Comparison of ENCODE assay signal across 9 cellular contexts in genomic region chr4:41217020-41217333, GRCh38. TPM values are rescaled to one million over a fixed set of nuclear protein-coding genes. Genes with fewer than 3 reads are reported as not detected.
DNase-seq lines count a peak whose midpoint lies in the region; FAIRE-seq and TF ChIP-seq lines count a peak whose summit lies in the region.
"Had no signal": no experiment of that assay in that cellular context is flagged by ENCODE, and none has a peak within 500 bp of the region (broad histone marks: within the 10 kb centered on the region; RNA-seq: fewer than 3 reads in every experiment).

No MANE protein-coding gene starts in this region.

- H3K27me3 ChIP-seq in adipocyte (replicated peaks; ENCODE audit: control insufficient read depth, insufficient read depth, low read length): no peaks in the 10 kb centered on the region

- peaks cover 6% of the 10 kb centered on the region for H3K9me3 Mint-ChIP-seq in activated CD4-positive, alpha-beta T cell treated with anti-CD3 and anti-CD28 coated beads, Interleukin-2, amount 10 ng/mL, durations not matched to agents 24 days and 14 days

- H3K27ac ChIP-seq in kidney (ENCODE audit: low read depth in 2 of 2, low read length in 2 of 2) (peak overlapping the region; percentile 95 to 96), temporal lobe (ENCODE audit: low read depth, low read length) (peak overlapping the region; percentile 77)

- H3K4me3 Mint-ChIP-seq in activated CD4-positive, alpha-beta T cell treated with anti-CD3 and anti-CD28 coated beads, Interleukin-2, amount 10 ng/mL, durations not matched to agents 24 days and 14 days: peak overlapping the region; percentile 82

- no peak for DNase-seq in activated CD4-positive, alpha-beta T cell treated with anti-CD3 and anti-CD28 coated beads, Interleukin-2, amount 10 ng/mL, durations not matched to agents 24 days and 14 days
- no peak for DNase-seq in activated CD4-positive, alpha-beta T cell treated with anti-CD3 and anti-CD28 coated beads for 1 hour
- no peak for DNase-seq in adipocyte (ENCODE audit: low read depth)
- no peak for DNase-seq in kidney
- DNase-seq in stimulated activated CD8-positive, alpha-beta memory T cell treated with anti-CD3 and anti-CD28 coated beads, Interleukin-4, amount 100 ng/mL, for 48 hours: no peak
- no peak for DNase-seq in foreskin melanocyte
- DNase-seq in anterior cingulate cortex (lab: John Stamatoyannopoulos, UW): no peak

- no peak for TF ChIP-seq CTCF in kidney (IDR thresholded peaks at IDR 0.05; ENCODE audit: borderline replicate concordance, extremely low read depth, insufficient read depth)

- no peaks in the 10 kb centered on the region for H3K36me3 Mint-ChIP-seq in activated CD4-positive, alpha-beta T cell treated with anti-CD3 and anti-CD28 coated beads, Interleukin-2, amount 10 ng/mL, durations not matched to agents 24 days and 14 days (ENCODE audit: low read depth)

- H3K4me1 Mint-ChIP-seq in activated CD4-positive, alpha-beta T cell treated with anti-CD3 and anti-CD28 coated beads, Interleukin-2, amount 10 ng/mL, durations not matched to agents 24 days and 14 days: peaks cover 27% of the 10 kb centered on the region

- intact Hi-C loops in activated CD4-positive, alpha-beta T cell treated with anti-CD3 and anti-CD28 coated beads, Interleukin-2, amount 10 ng/mL, durations not matched to agents 24 days and 14 days (cut with micrococcal nuclease): loop anchor here (5.0 kb wide), 1 partner anchor 40 kb away; the partner anchor contains the start of gene UCHL1
- intact Hi-C loops in kidney (cut with DNase I): loop anchor here (10.0 kb wide), 1 partner anchor 282 kb away; no protein-coding TSS in a partner anchor

- H3K27me3 Mint-ChIP-seq in activated CD4-positive, alpha-beta T cell treated with anti-CD3 and anti-CD28 coated beads, Interleukin-2, amount 10 ng/mL, durations not matched to agents 24 days and 14 days: peaks cover 66% of the 10 kb centered on the region

- no peak overlapping the region for H3K27ac Mint-ChIP-seq in activated CD4-positive, alpha-beta T cell treated with anti-CD3 and anti-CD28 coated beads, Interleukin-2, amount 10 ng/mL, durations not matched to agents 24 days and 14 days

- H3K36me3 ChIP-seq in adipocyte (ENCODE audit: control insufficient read depth, insufficient read depth, low read length, severe bottlenecking) (no peaks in the 10 kb centered on the region), kidney (ENCODE audit: control insufficient read depth in 1 of 2, insufficient read depth in 2 of 2, low read length in 2 of 2) (no peaks in the 10 kb centered on the region)

- peaks cover 29% of the 10 kb centered on the region for H3K4me1 ChIP-seq in adipocyte (ENCODE audit: control insufficient read depth, insufficient read depth, low read length)
- H3K4me1 ChIP-seq in kidney (ENCODE audit: control insufficient read depth in 1 of 2, insufficient read depth in 1 of 2, low read depth in 1 of 2, low read length in 2 of 2): peaks cover 7 to 11% of the 10 kb centered on the region in 2 donors

- H3K9ac ChIP-seq in adipocyte (ENCODE audit: low read length): peak overlapping the region; percentile 88
- H3K9ac ChIP-seq in kidney (ENCODE audit: low read length in 2 of 2): peak overlapping the region in 1 of 2 donors; percentile 96

- FAIRE-seq in kidney (lab: Jason Lieb, UNC): no peak

- H3K9me3 ChIP-seq in adipocyte (ENCODE audit: control insufficient read depth, low read length) (no peaks in the 10 kb centered on the region), kidney (ENCODE audit: control insufficient read depth in 1 of 2, low read length in 2 of 2) (no peaks in the 10 kb centered on the region)

- H3K4me3 ChIP-seq in adipocyte (ENCODE audit: low read length) (peak overlapping the region; percentile 82), kidney (ENCODE audit: low read length in 2 of 2) (peak overlapping the region; percentile 87 to 89)

RNA-seq across cellular contexts. Expression of gene APBB2, which starts 2.6 kb away (rescaled TPM):
- 1.6 and 1.7 TPM in 2 replicates for total RNA-seq in activated CD4-positive, alpha-beta T cell treated with anti-CD3 and anti-CD28 coated beads, Interleukin-2, amount 10 ng/mL, durations not matched to agents 24 days and 14 days
- total RNA-seq in kidney: 65.6 TPM
- polyA plus RNA-seq in kidney (ENCODE audit: insufficient read depth, low read depth, low replicate concordance): 13.4 TPM
- 81.4 TPM for total RNA-seq in temporal lobe

RNA-seq across cellular contexts. Expression of gene UCHL1, which starts 39.8 kb away (rescaled TPM):
- total RNA-seq in activated CD4-positive, alpha-beta T cell treated with anti-CD3 and anti-CD28 coated beads, Interleukin-2, amount 10 ng/mL, durations not matched to agents 24 days and 14 days: 0.26 and 0.35 TPM in 2 replicates
- total RNA-seq in kidney (35.8 TPM), temporal lobe (1,168 TPM)
- polyA plus RNA-seq in kidney (ENCODE audit: insufficient read depth, low read depth, low replicate concordance): 353 TPM
- total RNA-seq: SK-MEL-5 had no signal

Comparison
In these comparisons a context has a peak if more than half of its experiments do, and no peak if none do; other contexts are left out.
1. RNA of gene APBB2, which starts 2.6 kb away (total RNA-seq): 81.4 TPM in temporal lobe (single experiment) and 65.6 TPM in kidney (single experiment); 1.6 to 1.7 TPM in activated CD4-positive, alpha-beta T cell treated with anti-CD3 and anti-CD28 coated beads, Interleukin-2, amount 10 ng/mL, durations not matched to agents 24 days and 14 days; every median in the first group is over 10 times any median in the second.
2. RNA of gene UCHL1, which starts 39.8 kb away (total RNA-seq): 1,168 TPM in temporal lobe (single experiment); 35.8 TPM in kidney (single experiment) and 0.26 to 0.35 TPM in activated CD4-positive, alpha-beta T cell treated with anti-CD3 and anti-CD28 coated beads, Interleukin-2, amount 10 ng/mL, durations not matched to agents 24 days and 14 days; every median in the first group is over 10 times any median in the second.